In the genomic region with DNA sequence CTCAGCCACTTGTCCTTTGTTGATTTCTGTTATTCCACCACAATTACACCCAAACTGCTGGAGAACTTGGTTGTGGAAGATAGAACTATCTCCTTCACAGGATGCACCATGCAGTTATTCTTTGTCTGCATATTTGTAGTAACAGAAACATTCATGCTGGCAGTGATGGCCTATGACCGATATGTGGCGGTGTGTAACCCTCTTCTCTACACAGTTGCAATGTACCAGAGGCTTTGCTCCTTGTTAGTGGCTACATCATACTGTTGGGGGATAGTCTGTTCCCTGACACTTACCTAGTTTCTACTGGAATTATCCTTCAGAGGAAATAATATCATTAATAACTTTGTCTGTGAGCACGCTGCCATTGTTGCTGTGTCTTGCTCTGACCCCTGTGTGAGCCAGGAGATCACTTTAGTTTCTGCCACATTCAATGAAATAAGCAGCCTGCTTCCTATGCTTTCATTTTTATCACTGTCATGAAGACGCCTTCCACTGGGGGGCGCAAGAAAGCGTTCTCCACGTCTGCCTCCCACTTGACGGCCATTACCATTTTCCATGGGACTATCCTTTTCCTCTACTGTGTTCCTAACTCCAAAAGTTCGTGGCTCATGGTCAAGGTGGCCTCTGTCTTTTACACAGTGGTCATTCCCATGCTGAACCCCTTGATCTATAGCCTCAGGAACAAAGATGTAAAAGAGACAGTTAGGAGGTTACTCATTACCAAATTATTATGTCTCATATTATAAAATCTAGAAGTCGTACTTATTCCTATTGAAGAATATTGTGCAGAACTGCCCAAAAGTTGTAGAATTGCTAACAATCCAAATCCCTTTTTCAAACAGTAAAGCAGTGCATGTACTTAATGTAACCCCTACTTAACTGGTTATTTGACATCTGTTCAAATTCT, we compare ENCODE assay signal across 11 cellular contexts. TPM values are rescaled to one million over a fixed set of nuclear protein-coding genes. Genes with fewer than 3 reads are reported as not detected.
DNase-seq lines count a peak whose midpoint lies in the region; ATAC-seq, FAIRE-seq and TF ChIP-seq lines count a peak whose summit lies in the region.
"Had no signal": no experiment of that assay in that cellular context is flagged by ENCODE, and none has a peak within 500 bp of the region (broad histone marks: within the 10 kb centered on the region; RNA-seq: fewer than 3 reads in every experiment).

No MANE protein-coding gene starts in this region.

- H3K4me3 ChIP-seq in upper lobe of left lung = no peak overlapping the region

- no peak overlapping the region for H3K27ac ChIP-seq in upper lobe of left lung

- WGBS in upper lobe of left lung, 2 donors = 38 to 41% methylated on average over 10 of the region's 10 CpGs

- no peak for FAIRE-seq in D721Med (lab: Jason Lieb, UNC)

- in situ Hi-C loops in GM13977 (cut with MboI; ENCODE audit: low pct_unique_long_range_greater_than_20kb, low sequenced_read_pairs, unreplicated experiment) = no loop called here

- H3K4me1 ChIP-seq in upper lobe of left lung = no peaks in the 10 kb centered on the region

- TF ChIP-seq EP300 in upper lobe of left lung (IDR thresholded peaks at IDR 0.05) = no peak

- TF ChIP-seq CTCF in D721Med (IDR thresholded peaks at IDR 0.05; ENCODE audit: insufficient read depth, missing control alignments) = peak; percentile 20
- TF ChIP-seq CTCF in GM13977 (IDR thresholded peaks at IDR 0.05; ENCODE audit: extremely low read depth, insufficient read depth, missing control alignments) = peak; percentile 47
- TF ChIP-seq CTCF in LNCAP (IDR thresholded peaks at IDR 0.05) = peak; percentile 34; the same call in 1 of the 2 replicates
- TF ChIP-seq CTCF in upper lobe of left lung (IDR thresholded peaks at IDR 0.05) = no peak

- H3K9me3 ChIP-seq in upper lobe of left lung = no peaks in the 10 kb centered on the region

- DNase-seq in D721Med (ENCODE audit: insufficient read length, low spot score) (no peak), GM13977 (ENCODE audit: low spot score) (no peak), cerebellar cortex (ENCODE audit: low spot score) (peak; percentile 1), DMS153 (lab: John Stamatoyannopoulos, UW) (no peak), iPS-NIHi11 (ENCODE audit: low spot score) (no peak), HCEC 1CT (no peak), upper lobe of left lung (no peak)
- DNase-seq: effector memory CD8-positive, alpha-beta T cell; NCI-H69; substantia nigra had no signal

- H3K36me3 ChIP-seq in upper lobe of left lung = no peaks in the 10 kb centered on the region

- no peaks in the 10 kb centered on the region for H3K27me3 ChIP-seq in upper lobe of left lung

- no peak for TF ChIP-seq POLR2A in upper lobe of left lung (IDR thresholded peaks at IDR 0.05)

- ATAC-seq in upper lobe of left lung (ENCODE audit: low FRiP score in 2 of 2) = no peak
- ATAC-seq: effector memory CD8-positive, alpha-beta T cell had no signal

RNA-seq across cellular contexts. Expression of gene OR4C6, which starts 53.2 kb away (rescaled TPM):
- not detected for total RNA-seq in upper lobe of left lung

RNA-seq across cellular contexts. Expression of gene OR5D13, which starts 58.0 kb away (rescaled TPM):
- not detected for total RNA-seq in upper lobe of left lung

Comparison
In these comparisons a context has a peak if more than half of its experiments do, and no peak if none do; other contexts are left out.
1. CTCF ChIP-seq: peak in D721Med (single experiment), GM13977 (single experiment) and LNCAP (single experiment); none in upper lobe of left lung (0 of 6).